Comparison of ENCODE assay signal across 14 cellular contexts in genomic region chr13:20546559-20546958, GRCh38. TPM values are rescaled to one million over a fixed set of nuclear protein-coding genes. Genes with fewer than 3 reads are reported as not detected.
DNase-seq lines count a peak whose midpoint lies in the region; ATAC-seq, FAIRE-seq and TF ChIP-seq lines count a peak whose summit lies in the region.
"Had no signal": no experiment of that assay in that cellular context is flagged by ENCODE, and none has a peak within 500 bp of the region (broad histone marks: within the 10 kb centered on the region; RNA-seq: fewer than 3 reads in every experiment).

No MANE protein-coding gene starts in this region.

- H3K9me3 ChIP-seq in mucosa of descending colon, result no peaks in the 10 kb centered on the region

- FAIRE-seq in GM12891 (lab: Jason Lieb, UNC), result peak; percentile 61
- FAIRE-seq: frontal cortex had no signal

- TF ChIP-seq CTCF in mucosa of descending colon (IDR thresholded peaks at IDR 0.05) (no peak), type B pancreatic cell (conservative IDR thresholded peaks at IDR 0.05) (no peak)

- no peak overlapping the region for H3K4me3 ChIP-seq in mucosa of descending colon

- H3K4me3 Mint-ChIP-seq in type B pancreatic cell, result no peak overlapping the region
- H3K4me3 Mint-ChIP-seq: activated T-cell treated with anti-CD3 and anti-CD28 coated beads, Interleukin-2, amount 50 U/mL, for 24 hours had no signal

- no peak overlapping the region for H3K27ac Mint-ChIP-seq in type B pancreatic cell
- H3K27ac Mint-ChIP-seq: activated T-cell treated with anti-CD3 and anti-CD28 coated beads, Interleukin-2, amount 50 U/mL, for 24 hours had no signal

- H3K4me1 ChIP-seq in mucosa of descending colon (ENCODE audit: low read depth), result peaks cover 12% of the 10 kb centered on the region

- no peaks in the 10 kb centered on the region for H3K36me3 Mint-ChIP-seq in type B pancreatic cell

- ATAC-seq in HG03025 (IDR thresholded peaks at IDR 0.05; ENCODE audit: low FRiP score, unreplicated experiment), result peak; percentile 63
- peak; percentile 90 for ATAC-seq in mucosa of descending colon

- no peak for TF ChIP-seq POLR2A in GM12891 (IDR thresholded peaks at IDR 0.05; ENCODE audit: low read depth, low read length)

- no peaks in the 10 kb centered on the region for H3K36me3 ChIP-seq in mucosa of descending colon (ENCODE audit: low read depth)

- H3K27me3 Mint-ChIP-seq in type B pancreatic cell, result no peaks in the 10 kb centered on the region
- H3K27me3 Mint-ChIP-seq: activated T-cell treated with anti-CD3 and anti-CD28 coated beads, Interleukin-2, amount 50 U/mL, for 24 hours had no signal

- no peak for DNase-seq in GM12891 (ENCODE audit: insufficient read length, low spot score)
- DNase-seq in OCI-M1 (lab: John Stamatoyannopoulos, UW), result peak; percentile 67
- peak in 1 of 3 donors; percentile 48 for DNase-seq in mucosa of descending colon
- DNase-seq in activated CD4-positive, alpha-beta T cell treated with anti-CD3 and anti-CD28 coated beads for 4 hours, result no peak
- DNase-seq in type B pancreatic cell (ENCODE audit: extremely low spot score, unreplicated experiment), result no peak
- no peak for DNase-seq in NCI-H1436 (lab: John Stamatoyannopoulos, UW)
- DNase-seq in SW 1271 (lab: John Stamatoyannopoulos, UW), result no peak
- DNase-seq: activated CD4-positive, CD25-positive, alpha-beta regulatory T cell; activated T-cell treated with anti-CD3 and anti-CD28 coated beads, Interleukin-2, amount 50 U/mL, for 24 hours; anterior cingulate cortex; effector CD8-positive, alpha-beta T cell; stimulated activated naive CD4-positive, alpha-beta T cell had no signal

- no peaks in the 10 kb centered on the region for H3K9me3 Mint-ChIP-seq in type B pancreatic cell
- H3K9me3 Mint-ChIP-seq: activated T-cell treated with anti-CD3 and anti-CD28 coated beads, Interleukin-2, amount 50 U/mL, for 24 hours had no signal

- intact Hi-C loops in mucosa of descending colon (cut with DNase I, micrococcal nuclease), result no loop called here

- H3K4me1 Mint-ChIP-seq in type B pancreatic cell (ENCODE audit: unreplicated experiment), result peaks cover 16% of the 10 kb centered on the region

TF ChIP-seq in GM12891, 5 proteins besides CTCF, POLR2A, EP300 and RAD21:
- TF ChIP-seq TAF1 (IDR thresholded peaks at IDR 0.05; ENCODE audit: low read depth, low read length) (no peak), POLR2AphosphoS5 (IDR thresholded peaks at IDR 0.05; ENCODE audit: low read depth, low read length) (no peak), POU2F2 (IDR thresholded peaks at IDR 0.05; ENCODE audit: low read depth, low read length) (no peak), PAX5 (IDR thresholded peaks at IDR 0.05; ENCODE audit: insufficient read depth, low read length, severe bottlenecking) (no peak), SPI1 (IDR thresholded peaks at IDR 0.05; ENCODE audit: low read depth, low read length) (0 out of 2 replicates have a peak, but pooled peaks have one; percentile 25)

RNA-seq across cellular contexts. Expression of gene IFT88, which starts 20.4 kb away (rescaled TPM):
- 4.4 TPM for polyA plus RNA-seq in GM12891 (2012; ENCODE audit: low read depth, missing spikeins)
- total RNA-seq in mucosa of descending colon (10 to 100 TPM; 17.2 to 23.4 (median 19.7) TPM), type B pancreatic cell (ENCODE audit: low replicate concordance) (12.2 and 24.5 TPM in 2 replicates)

RNA-seq across cellular contexts. Expression of gene CRYL1, which starts 20.9 kb away (rescaled TPM):
- 29.6 TPM for polyA plus RNA-seq in GM12891 (2012; ENCODE audit: low read depth, missing spikeins)
- total RNA-seq in mucosa of descending colon, result 100 to 1,000 TPM in 2 of 3 donors, 10 to 100 TPM in 1; 49.2 to 141 (median 106) TPM
- total RNA-seq in type B pancreatic cell (ENCODE audit: low replicate concordance), result 15.0 and 20.2 TPM in 2 replicates
